Comparison of ENCODE assay signal across 8 cellular contexts in genomic region chr19:5339950-5340636, GRCh38. TPM values are rescaled to one million over a fixed set of nuclear protein-coding genes. Genes with fewer than 3 reads are reported as not detected.
DNase-seq lines count a peak whose midpoint lies in the region; ATAC-seq and TF ChIP-seq lines count a peak whose summit lies in the region.

No MANE protein-coding gene starts in this region.

- no peak overlapping the region for H2AFZ ChIP-seq in fibroblast of lung (ENCODE audit: low read length)
- no peak overlapping the region for H2AFZ ChIP-seq in neuron (ENCODE audit: low read depth, low read length)

- peak overlapping the region; percentile 49 for H3K4me3 Mint-ChIP-seq in T-helper 2 cell treated with Interferon-gamma antibody and Interleukin-4, amounts not matched to agents 5 μg/mL and 100 μg/mL, for 36 hours

- H3K9ac ChIP-seq in fibroblast of lung (ENCODE audit: insufficient read depth, low read length): no peak overlapping the region

- H3K27ac ChIP-seq in fibroblast of lung (ENCODE audit: insufficient read depth, low read length): no peak overlapping the region

- H3K9me3 ChIP-seq in fibroblast of lung (ENCODE audit: control insufficient read depth, insufficient read depth, low read depth, low read length) (no peaks in the 10 kb centered on the region), neuron (ENCODE audit: low read length) (no peaks in the 10 kb centered on the region)

- no peaks in the 10 kb centered on the region for H3K4me1 ChIP-seq in fibroblast of lung (ENCODE audit: control insufficient read depth, extremely low read depth, insufficient read depth, low read length)
- H3K4me1 ChIP-seq in neuron (ENCODE audit: insufficient read depth, low read length): peaks cover 29% of the 10 kb centered on the region

- H3K4me3 ChIP-seq in fibroblast of lung (replicated peaks in 1 of 4; ENCODE audit: control extremely low read depth in 1 of 4, insufficient read depth in 1 of 4, low read depth in 3 of 4, low read length in 4 of 4): peak overlapping the region; percentile 46 to 64 (median 53)
- H3K4me3 ChIP-seq in neuron (ENCODE audit: low read length): peak overlapping the region; percentile 95

- H3K27me3 ChIP-seq in fibroblast of lung (ENCODE audit: control insufficient read depth, insufficient read depth, low read length) (peaks cover 20% of the 10 kb centered on the region), neuron (ENCODE audit: insufficient read depth, low read length) (no peaks in the 10 kb centered on the region)

- peaks cover 9% of the 10 kb centered on the region for H3K4me1 Mint-ChIP-seq in T-helper 2 cell treated with Interferon-gamma antibody and Interleukin-4, amounts not matched to agents 5 μg/mL and 100 μg/mL, for 36 hours (ENCODE audit: low read depth)

- ATAC-seq in SK-N-SH treated with all-trans-retinoic acid at 6 μM for 48 hours: peak; percentile 70
- ATAC-seq in HG03175 (IDR thresholded peaks at IDR 0.05; ENCODE audit: unreplicated experiment): no peak
- ATAC-seq in GM19324 (IDR thresholded peaks at IDR 0.05; ENCODE audit: low FRiP score, unreplicated experiment): no peak

- peaks cover 54% of the 10 kb centered on the region for H3K27me3 Mint-ChIP-seq in T-helper 2 cell treated with Interferon-gamma antibody and Interleukin-4, amounts not matched to agents 5 μg/mL and 100 μg/mL, for 36 hours (ENCODE audit: low read depth)

- H3K4me2 ChIP-seq in fibroblast of lung (ENCODE audit: extremely low read depth, insufficient read depth, low read length): peak overlapping the region; percentile 79

- H3K79me2 ChIP-seq in fibroblast of lung (ENCODE audit: control insufficient read depth, insufficient read depth, low read length): no peaks in the 10 kb centered on the region

- no peak overlapping the region for H3K27ac Mint-ChIP-seq in T-helper 2 cell treated with Interferon-gamma antibody and Interleukin-4, amounts not matched to agents 5 μg/mL and 100 μg/mL, for 36 hours

- H3K36me3 ChIP-seq in fibroblast of lung (ENCODE audit: control insufficient read depth, insufficient read depth, low read length) (no peaks in the 10 kb centered on the region), neuron (ENCODE audit: insufficient read depth, low read length) (peaks cover 9% of the 10 kb centered on the region)

- H3K36me3 Mint-ChIP-seq in T-helper 2 cell treated with Interferon-gamma antibody and Interleukin-4, amounts not matched to agents 5 μg/mL and 100 μg/mL, for 36 hours (ENCODE audit: low read depth): no peaks in the 10 kb centered on the region

- no peaks in the 10 kb centered on the region for H4K20me1 ChIP-seq in fibroblast of lung (ENCODE audit: control insufficient read depth, extremely low read depth, insufficient read depth, low read length)

- TF ChIP-seq CTCF in fibroblast of lung (conservative IDR thresholded peaks at IDR 0.05 in 1 of 2, IDR thresholded peaks at IDR 0.05 in 1 of 2; ENCODE audit: low read depth in 1 of 2, low read length in 2 of 2): no peak

- no peaks in the 10 kb centered on the region for H3K9me3 Mint-ChIP-seq in T-helper 2 cell treated with Interferon-gamma antibody and Interleukin-4, amounts not matched to agents 5 μg/mL and 100 μg/mL, for 36 hours

- no peak for DNase-seq in T-helper 2 cell treated with Interferon-gamma antibody and Interleukin-4, amounts not matched to agents 5 μg/mL and 100 μg/mL, for 36 hours (ENCODE audit: low spot score)
- DNase-seq in T-helper 2 cell: no peak
- no peak for DNase-seq in fibroblast of lung (ENCODE audit: low read depth in 2 of 2)
- DNase-seq in SKM-1 (lab: John Stamatoyannopoulos, UW; ENCODE audit: unreplicated experiment): no peak

TF ChIP-seq in SK-N-SH treated with all-trans-retinoic acid at 6 μM for 48 hours, 23 proteins besides CTCF, POLR2A, EP300 and RAD21:
- TF ChIP-seq PATZ1 (CRISPR knock-in tag; IDR thresholded peaks at IDR 0.05; ENCODE audit: borderline replicate concordance): no peak
- no peak for TF ChIP-seq PPARA (CRISPR knock-in tag; IDR thresholded peaks at IDR 0.05; ENCODE audit: borderline replicate concordance)
TF ChIP-seq in SK-N-SH treated with all-trans-retinoic acid at 6 μM for 48 hours: peak in this region for 0.

RNA-seq across cellular contexts. Expression of gene PTPRS, which starts 0.5 kb away (rescaled TPM):
- 129 and 136 TPM in 2 replicates for total RNA-seq in fibroblast of lung
- 27.9 and 35.5 TPM in 2 replicates for polyA plus RNA-seq in fibroblast of lung
- 36.8 and 38.4 TPM in 2 replicates for polyA plus RNA-seq in fibroblast of lung (2012)
- polyA minus RNA-seq in fibroblast of lung (ENCODE audit: low replicate concordance): 239 and 266 TPM in 2 replicates
